9 cellular contexts compared by ENCODE assay signal in genomic region chr11:77091146-77091940, GRCh38. TPM values are rescaled to one million over a fixed set of nuclear protein-coding genes. Genes with fewer than 3 reads are reported as not detected.
DNase-seq lines count a peak whose midpoint lies in the region; ATAC-seq and TF ChIP-seq lines count a peak whose summit lies in the region.
"Had no signal": no experiment of that assay in that cellular context is flagged by ENCODE, and none has a peak within 500 bp of the region (broad histone marks: within the 10 kb centered on the region; RNA-seq: fewer than 3 reads in every experiment).

No MANE protein-coding gene starts in this region.

- peak; percentile 75 for ATAC-seq in GM21381 (IDR thresholded peaks at IDR 0.05; ENCODE audit: unreplicated experiment)
- ATAC-seq in natural killer cell treated with Interleukin-12 subunit alpha and Interleukin-12 subunit beta and Interleukin-15 and Interleukin-18, amount 100 ng/mL, for 72 hours, result peak; percentile 81 to 85
- peak; percentile 85 for ATAC-seq in stimulated activated naive CD8-positive, alpha-beta T cell treated with anti-CD3 and anti-CD28 coated beads, Interleukin-15, Interleukin-2, amounts not matched to agents 100 U/mL and 50 U/mL, for 24 hours

- H3K9me2 ChIP-seq in PC-9 (ENCODE audit: insufficient read depth), result no peaks in the 10 kb centered on the region

- H3K4me2 ChIP-seq in PC-9, result peak overlapping the region; percentile 43

- H3K79me2 ChIP-seq in PC-9 (ENCODE audit: low read depth), result no peaks in the 10 kb centered on the region

- H3K36me3 Mint-ChIP-seq in activated T-cell treated with anti-CD3 and anti-CD28 coated beads, Interleukin-2, amount 50 U/mL, for 24 hours (ENCODE audit: low read depth), result no peaks in the 10 kb centered on the region
- H3K36me3 Mint-ChIP-seq in natural killer cell treated with Interleukin-12 subunit alpha and Interleukin-12 subunit beta and Interleukin-15 and Interleukin-18, amount 100 ng/mL, for 72 hours, result no peaks in the 10 kb centered on the region
- H3K36me3 Mint-ChIP-seq: activated naive CD8-positive, alpha-beta T cell had no signal

- H4K20me1 ChIP-seq in PC-9 (ENCODE audit: insufficient read depth), result no peaks in the 10 kb centered on the region

- H3K4me1 Mint-ChIP-seq in activated T-cell treated with anti-CD3 and anti-CD28 coated beads, Interleukin-2, amount 50 U/mL, for 24 hours (ENCODE audit: low read depth), result peaks cover 1% of the 10 kb centered on the region
- peaks cover 0 to 2% of the 10 kb centered on the region in 2 donors for H3K4me1 Mint-ChIP-seq in natural killer cell treated with Interleukin-12 subunit alpha and Interleukin-12 subunit beta and Interleukin-15 and Interleukin-18, amount 100 ng/mL, for 72 hours (ENCODE audit: low read depth in 2 of 2)

- H3K27me3 Mint-ChIP-seq in activated T-cell treated with anti-CD3 and anti-CD28 coated beads, Interleukin-2, amount 50 U/mL, for 24 hours, result no peaks in the 10 kb centered on the region
- H3K27me3 Mint-ChIP-seq in natural killer cell treated with Interleukin-12 subunit alpha and Interleukin-12 subunit beta and Interleukin-15 and Interleukin-18, amount 100 ng/mL, for 72 hours, result no peaks in the 10 kb centered on the region
- H3K27me3 Mint-ChIP-seq: activated naive CD8-positive, alpha-beta T cell had no signal

- POLR2A ChIA-PET in PC-9 (lab: Charles Lee; ENCODE audit: unreplicated experiment), result interaction anchor here (0.6 to 0.8 kb wide), 3 partner anchors 44 to 321 kb away, joined by 3 to 15 read pairs (median 4); no protein-coding TSS in a partner anchor

- TF ChIP-seq POLR2A in esophagus squamous epithelium (IDR thresholded peaks at IDR 0.05), result no peak

- no peak overlapping the region for H3K4me3 ChIP-seq in Jurkat, Clone E6-1 (ENCODE audit: low read length)
- H3K4me3 ChIP-seq in PC-9, result no peak overlapping the region
- H3K4me3 ChIP-seq in esophagus squamous epithelium, result no peak overlapping the region

- TF ChIP-seq CTCF in PC-9 (conservative IDR thresholded peaks at IDR 0.05) (peak; percentile 99), esophagus squamous epithelium (IDR thresholded peaks at IDR 0.05) (peak in 5 of 6 experiments; percentile 91 to 96 (median 94))

- H3K27me3 ChIP-seq in PC-9 (ENCODE audit: insufficient read depth, low read depth), result no peaks in the 10 kb centered on the region
- no peaks in the 10 kb centered on the region for H3K27me3 ChIP-seq in esophagus squamous epithelium

- H3K4me1 ChIP-seq in PC-9 (replicated peaks; ENCODE audit: insufficient read depth) (peaks cover 47% of the 10 kb centered on the region), esophagus squamous epithelium (peaks cover 11 to 53% (median 14%) of the 10 kb centered on the region in 3 donors)

- H3K36me3 ChIP-seq in PC-9 (ENCODE audit: low read depth) (no peaks in the 10 kb centered on the region), esophagus squamous epithelium (peaks cover 0 to 24% (median 0%) of the 10 kb centered on the region in 3 donors)

- no TSS peak for BruUV-seq in PC-9 (replicated peaks; lab: Mats Ljungman, UMichigan)

- CTCF ChIA-PET in PC-9 (lab: Charles Lee), result interaction anchor here (0.6 to 2.7 kb wide), 22 partner anchors 10 to 318 kb away, joined by 3 to 133 read pairs (median 4); partner anchors contain the start of gene CAPN5

- intact Hi-C loops in PC-9 (cut with micrococcal nuclease; ENCODE audit: unreplicated experiment), result loop anchor here (1.0 kb wide), 2 partner anchors 44 to 97 kb away; no protein-coding TSS in a partner anchor
- intact Hi-C loops in esophagus squamous epithelium (cut with DNase I), result loop anchor here (2.0 kb wide), 1 partner anchor 43 kb away; no protein-coding TSS in a partner anchor

- H3K9me3 ChIP-seq in PC-9 (ENCODE audit: insufficient read depth, low read depth), result no peaks in the 10 kb centered on the region
- no peaks in the 10 kb centered on the region for H3K9me3 ChIP-seq in esophagus squamous epithelium

- no peak overlapping the region for H2AFZ ChIP-seq in PC-9

- 27 to 28% methylated on average over 3 to 8 of the region's 9 CpGs for WGBS in esophagus squamous epithelium, 2 donors

- H3K4me3 Mint-ChIP-seq in activated T-cell treated with anti-CD3 and anti-CD28 coated beads, Interleukin-2, amount 50 U/mL, for 24 hours, result no peak overlapping the region
- no peak overlapping the region for H3K4me3 Mint-ChIP-seq in natural killer cell treated with Interleukin-12 subunit alpha and Interleukin-12 subunit beta and Interleukin-15 and Interleukin-18, amount 100 ng/mL, for 72 hours
- H3K4me3 Mint-ChIP-seq: activated naive CD8-positive, alpha-beta T cell had no signal

- no peaks in the 10 kb centered on the region for H3K9me3 Mint-ChIP-seq in activated T-cell treated with anti-CD3 and anti-CD28 coated beads, Interleukin-2, amount 50 U/mL, for 24 hours
- no peaks in the 10 kb centered on the region for H3K9me3 Mint-ChIP-seq in natural killer cell treated with Interleukin-12 subunit alpha and Interleukin-12 subunit beta and Interleukin-15 and Interleukin-18, amount 100 ng/mL, for 72 hours

- in situ Hi-C loops in Caki2 (cut with HindIII; ENCODE audit: low pct_unique_long_range_greater_than_20kb, low sequenced_read_pairs), result no loop called here

- peaks cover 12% of the 10 kb centered on the region; the same call in 1 of the 2 replicates for H3F3A ChIP-seq in PC-9 (ENCODE audit: insufficient read depth, low read depth)

- H3K27ac Mint-ChIP-seq in activated T-cell treated with anti-CD3 and anti-CD28 coated beads, Interleukin-2, amount 50 U/mL, for 24 hours, result no peak overlapping the region
- H3K27ac Mint-ChIP-seq in natural killer cell treated with Interleukin-12 subunit alpha and Interleukin-12 subunit beta and Interleukin-15 and Interleukin-18, amount 100 ng/mL, for 72 hours, result no peak overlapping the region
- H3K27ac Mint-ChIP-seq: activated naive CD8-positive, alpha-beta T cell had no signal

- peak; percentile 41 for DNase-seq in Caki2 (ENCODE audit: low read depth)
- peak; percentile 69 for DNase-seq in Jurkat, Clone E6-1 (ENCODE audit: low read depth, low spot score)
- DNase-seq in PC-9, result peak; percentile 64 to 86
- peak; percentile 87 for DNase-seq in activated T-cell treated with anti-CD3 and anti-CD28 coated beads, Interleukin-2, amount 50 U/mL, for 24 hours
- DNase-seq in esophagus squamous epithelium (lab: John Stamatoyannopoulos, UW), result no peak
- peak; percentile 78 for DNase-seq in natural killer cell treated with Interleukin-12 subunit alpha and Interleukin-12 subunit beta and Interleukin-15 and Interleukin-18, amount 100 ng/mL, for 72 hours (ENCODE audit: low spot score)
- peak; percentile 82 for DNase-seq in stimulated activated naive CD8-positive, alpha-beta T cell treated with anti-CD3 and anti-CD28 coated beads, Interleukin-15, Interleukin-2, amounts not matched to agents 100 U/mL and 50 U/mL, for 24 hours

- H3K27ac ChIP-seq in PC-9 (no peak overlapping the region), esophagus squamous epithelium (no peak overlapping the region)

RNA-seq across cellular contexts. Expression of gene OMP, which starts 11.3 kb away (rescaled TPM):
- not detected in 2 replicates for total RNA-seq in Caki2 (2014; rRNA removed; shearing (Covaris generic); ENCODE audit: low replicate concordance)
- polyA plus RNA-seq in Jurkat, Clone E6-1 (2012; ENCODE audit: insufficient read depth, insufficient read length), result not detected
- total RNA-seq in PC-9 (2021) (1.4 TPM in 1 of 2 replicates, not detected in the other), esophagus squamous epithelium (1 to 10 TPM in 1 of 4 donors, not detected in 3; 1.1 TPM)
- total RNA-seq in natural killer cell treated with Interleukin-12 subunit alpha and Interleukin-12 subunit beta and Interleukin-15 and Interleukin-18, amount 100 ng/mL, for 72 hours, result not detected

RNA-seq across cellular contexts. Expression of gene CAPN5, which starts 24.6 kb away (rescaled TPM):
- total RNA-seq in Caki2 (2014; rRNA removed; shearing (Covaris generic); ENCODE audit: low replicate concordance), result 0.68 and 5.3 TPM in 2 replicates
- polyA plus RNA-seq in Jurkat, Clone E6-1 (2012; ENCODE audit: insufficient read depth, insufficient read length), result 10.5 TPM
- total RNA-seq in PC-9 (2021) (9.9 and 10.5 TPM in 2 replicates), esophagus squamous epithelium (10 to 100 TPM in 3 of 4 donors, 1 to 10 TPM in 1; 9.3 to 63.2 (median 13.5) TPM)
- 1 to 10 TPM; 2.5 to 2.7 TPM for total RNA-seq in natural killer cell treated with Interleukin-12 subunit alpha and Interleukin-12 subunit beta and Interleukin-15 and Interleukin-18, amount 100 ng/mL, for 72 hours

RNA-seq across cellular contexts. Expression of gene MYO7A, which starts 36.7 kb away (rescaled TPM):
- total RNA-seq in Caki2 (2014; rRNA removed; shearing (Covaris generic); ENCODE audit: low replicate concordance), result not detected in 2 replicates
- polyA plus RNA-seq in Jurkat, Clone E6-1 (2012; ENCODE audit: insufficient read depth, insufficient read length), result 3.8 TPM
- total RNA-seq in PC-9 (2021), result 2.4 and 3.5 TPM in 2 replicates
- total RNA-seq in esophagus squamous epithelium, result 1 to 10 TPM in 2 of 4 donors, under 1 TPM in 2; 0.15 to 4.0 (median 1.2) TPM
- under 1 TPM in 1 of 2 donors, not detected in 1; 0.05 TPM for total RNA-seq in natural killer cell treated with Interleukin-12 subunit alpha and Interleukin-12 subunit beta and Interleukin-15 and Interleukin-18, amount 100 ng/mL, for 72 hours

RNA-seq across cellular contexts. Expression of gene B3GNT6, which starts 57.1 kb away (rescaled TPM):
- total RNA-seq in Caki2 (2014; rRNA removed; shearing (Covaris generic); ENCODE audit: low replicate concordance), result not detected in 2 replicates
- not detected for polyA plus RNA-seq in Jurkat, Clone E6-1 (2012; ENCODE audit: insufficient read depth, insufficient read length)
- total RNA-seq in PC-9 (2021) (not detected in 2 replicates), esophagus squamous epithelium (1 to 10 TPM; 1.7 to 9.3 (median 7.6) TPM)
- total RNA-seq in natural killer cell treated with Interleukin-12 subunit alpha and Interleukin-12 subunit beta and Interleukin-15 and Interleukin-18, amount 100 ng/mL, for 72 hours, result not detected
